15 cellular contexts compared by ENCODE assay signal in the genomic region with DNA sequence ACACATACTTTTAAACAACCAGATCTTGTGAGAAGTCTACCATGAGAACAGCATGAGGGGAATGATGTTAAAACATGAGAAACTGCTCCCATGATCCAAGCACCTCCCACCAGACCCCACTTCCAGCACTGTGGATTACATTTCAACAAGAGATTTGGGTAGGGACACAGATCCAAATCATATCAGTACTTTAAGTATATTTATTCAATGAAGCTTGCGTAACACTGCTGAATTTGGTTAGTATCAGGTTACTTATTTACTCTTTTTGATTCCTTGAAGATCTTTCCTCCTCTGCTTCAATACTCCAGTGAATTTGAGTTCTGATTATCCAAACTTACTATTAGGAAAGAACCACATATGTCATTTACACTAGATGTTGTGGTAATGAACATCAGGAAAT.
"Had no signal": no experiment of that assay in that cellular context is flagged by ENCODE, and none has a peak within 500 bp of the region (broad histone marks: within the 10 kb centered on the region; RNA-seq: fewer than 3 reads in every experiment).

No MANE protein-coding gene starts in this region.

- H3K27me3 ChIP-seq: ascending aorta, ovary, thyroid gland had no signal

- H3K27ac Mint-ChIP-seq: activated naive CD4-positive, alpha-beta T cell treated with anti-CD3 and anti-CD28 coated beads, Interleukin-2, amount 50 U/mL, for 24 hours; activated T-cell treated with anti-CD3 and anti-CD28 coated beads, Interleukin-2, amount 50 U/mL, for 72 hours; natural killer cell had no signal

- H3K9me3 Mint-ChIP-seq: activated naive CD4-positive, alpha-beta T cell treated with anti-CD3 and anti-CD28 coated beads, Interleukin-2, amount 50 U/mL, for 24 hours had no signal

- H3K9me3 ChIP-seq: ascending aorta, ovary, thyroid gland had no signal

- H3K27ac ChIP-seq: ascending aorta, ovary, thyroid gland had no signal

- DNase-seq: activated CD4-positive, alpha-beta T cell treated with anti-CD3 and anti-CD28 coated beads, Interleukin-2, amount 50 U/mL, for 4 hours; activated gamma-delta T cell; activated T-cell treated with anti-CD3 and anti-CD28 coated beads, Interleukin-2, amount 50 U/mL, for 72 hours; cortex of kidney; erythroblast; left cardiac atrium; mesendoderm; natural killer cell; ovary; stimulated activated CD4-positive, alpha-beta T cell treated with anti-CD3 and anti-CD28 coated beads, Interleukin-12 subunit alpha, Interleukin-12 subunit beta, amount 100 ng/mL, for 4 hours; stimulated activated CD4-positive, alpha-beta T cell treated with anti-CD3 and anti-CD28 coated beads, Interleukin-1b, Interleukin-23, amount 100 ng/mL, for 48 hours; stimulated activated naive CD4-positive, alpha-beta T cell treated with Interleukin-2 at 50 U/mL for 16 hours; thyroid gland had no signal

- H3K4me1 Mint-ChIP-seq: activated naive CD4-positive, alpha-beta T cell treated with anti-CD3 and anti-CD28 coated beads, Interleukin-2, amount 50 U/mL, for 24 hours; natural killer cell had no signal

- H3K4me1 ChIP-seq: ascending aorta, thyroid gland had no signal

- ATAC-seq: activated T-cell treated with anti-CD3 and anti-CD28 coated beads, Interleukin-2, amount 50 U/mL, for 72 hours; left cardiac atrium; natural killer cell had no signal

- H3K36me3 Mint-ChIP-seq: activated naive CD4-positive, alpha-beta T cell treated with anti-CD3 and anti-CD28 coated beads, Interleukin-2, amount 50 U/mL, for 24 hours; natural killer cell had no signal

- H3K4me3 Mint-ChIP-seq: activated naive CD4-positive, alpha-beta T cell treated with anti-CD3 and anti-CD28 coated beads, Interleukin-2, amount 50 U/mL, for 24 hours; activated T-cell treated with anti-CD3 and anti-CD28 coated beads, Interleukin-2, amount 50 U/mL, for 72 hours; natural killer cell had no signal

- H3K36me3 ChIP-seq: ascending aorta, ovary, thyroid gland had no signal

- H3K4me3 ChIP-seq: ascending aorta, ovary, thyroid gland had no signal

- H3K27me3 Mint-ChIP-seq: activated naive CD4-positive, alpha-beta T cell treated with anti-CD3 and anti-CD28 coated beads, Interleukin-2, amount 50 U/mL, for 24 hours had no signal
